ENCODE assay signal across 20 cellular contexts in genomic region chr20:45060341-45060740, GRCh38. TPM values are rescaled to one million over a fixed set of nuclear protein-coding genes. Genes with fewer than 3 reads are reported as not detected.
DNase-seq lines count a peak whose midpoint lies in the region; ATAC-seq and TF ChIP-seq lines count a peak whose summit lies in the region.
"Had no signal": no experiment of that assay in that cellular context is flagged by ENCODE, and none has a peak within 500 bp of the region (broad histone marks: within the 10 kb centered on the region; RNA-seq: fewer than 3 reads in every experiment).

No MANE protein-coding gene starts in this region.

- peak overlapping the region; percentile 32 for H3K27ac Mint-ChIP-seq in activated CD4-positive, alpha-beta T cell treated with anti-CD3 and anti-CD28 coated beads, Interleukin-2, amount 10 ng/mL, durations not matched to agents 24 days and 14 days

- no peak overlapping the region for H3K4me2 ChIP-seq in SK-N-SH
- peak overlapping the region; percentile 53 for H3K4me2 ChIP-seq in skeletal muscle satellite cell (ENCODE audit: low read length)

- H3F3A ChIP-seq in SK-N-SH (replicated peaks; ENCODE audit: insufficient read depth): peaks cover 17% of the 10 kb centered on the region

- 86% methylated on average over 4 of the region's 4 CpGs for WGBS in SK-N-SH (ENCODE audit: low lambda C conversion rate)
- 88% methylated on average over 4 of the region's 4 CpGs for WGBS in prostate gland

- intact Hi-C loops in activated CD4-positive, alpha-beta T cell treated with anti-CD3 and anti-CD28 coated beads, Interleukin-2, amount 10 ng/mL, durations not matched to agents 24 days and 14 days (cut with micrococcal nuclease): no loop called here
- intact Hi-C loops in prostate gland (cut with DNase I): no loop called here

- H3K79me2 ChIP-seq in SK-N-SH (ENCODE audit: insufficient read depth): peaks cover 15% of the 10 kb centered on the region; the same call in 1 of the 2 replicates

- H3K4me1 ChIP-seq in SK-N-SH (ENCODE audit: control insufficient read depth in 1 of 2, insufficient read depth in 2 of 2, low read depth in 1 of 2, low read length in 1 of 2) (peaks cover 0 to 14% of the 10 kb centered on the region in 2 experiments; a peak in 2 of 4 replicates), skeletal muscle satellite cell (ENCODE audit: control insufficient read depth, insufficient read depth, low read length) (peaks cover 39% of the 10 kb centered on the region), prostate gland (replicated peaks) (no peaks in the 10 kb centered on the region)
- H3K4me1 ChIP-seq: Peyer's patch had no signal

- H3K4me3 Mint-ChIP-seq in activated CD4-positive, alpha-beta T cell treated with anti-CD3 and anti-CD28 coated beads, Interleukin-2, amount 10 ng/mL, durations not matched to agents 24 days and 14 days: no peak overlapping the region

- H3K27me3 ChIP-seq in SK-N-SH (ENCODE audit: insufficient read depth) (no peaks in the 10 kb centered on the region), skeletal muscle satellite cell (ENCODE audit: control insufficient read depth, insufficient read depth, low read length) (no peaks in the 10 kb centered on the region), prostate gland (replicated peaks; ENCODE audit: insufficient read depth) (no peaks in the 10 kb centered on the region)
- H3K27me3 ChIP-seq: heart left ventricle, Peyer's patch had no signal

- H3K4me3 ChIP-seq in SK-N-SH (ENCODE audit: low read depth in 2 of 2, low read length in 1 of 2) (no peak overlapping the region), skeletal muscle satellite cell (ENCODE audit: low read length) (peak overlapping the region; percentile 18), prostate gland (no peak overlapping the region)
- H3K4me3 ChIP-seq: heart left ventricle, Peyer's patch had no signal

- POLR2A ChIA-PET in SK-N-SH (lab: Yijun Ruan, JAX): interaction anchor here (0.9 kb wide), 1 partner anchor 15 kb away, joined by 3 read pairs; no protein-coding TSS in a partner anchor

- no peak for TF ChIP-seq POLR2A in prostate gland (IDR thresholded peaks at IDR 0.05)

- H4K20me1 ChIP-seq in SK-N-SH (ENCODE audit: insufficient read depth): no peaks in the 10 kb centered on the region

- no peak for DNase-seq in activated CD4-positive, alpha-beta T cell treated with anti-CD3 and anti-CD28 coated beads, Interleukin-2, amount 10 ng/mL, durations not matched to agents 24 days and 14 days
- DNase-seq in activated CD4-positive, alpha-beta T cell treated with anti-CD3 and anti-CD28 coated beads for 48 hours: no peak
- DNase-seq in SK-N-SH (no peak), globus pallidus (ENCODE audit: low spot score) (peak; percentile 43), prostate gland (ENCODE audit: low spot score) (no peak)
- no peak for DNase-seq in activated effector memory CD4-positive, alpha-beta T cell treated with anti-CD3 and anti-CD28 coated beads, Interleukin-2, amount 50 U/mL, for 16 hours
- DNase-seq: activated CD4-positive, CD25-positive, alpha-beta regulatory T cell treated with anti-CD3 and anti-CD28 coated beads, Interleukin-2, amount 50 U/mL, for 72 hours; activated T-cell treated with anti-CD3 and anti-CD28 coated beads for 4 hours; amygdala; cortex of kidney; erythroblast; heart left ventricle; Kasumi-1; kidney glomerular epithelial cell; Peyer's patch had no signal

- H3K36me3 ChIP-seq in SK-N-SH (replicated peaks in 1 of 2; ENCODE audit: control insufficient read depth in 1 of 2, insufficient read depth in 2 of 2, low read length in 1 of 2) (peaks cover 5 to 8% of the 10 kb centered on the region in 2 experiments), skeletal muscle satellite cell (ENCODE audit: insufficient read depth, low read length) (peaks cover 4% of the 10 kb centered on the region), prostate gland (no peaks in the 10 kb centered on the region)

- peaks cover 35% of the 10 kb centered on the region for H3K4me1 Mint-ChIP-seq in activated CD4-positive, alpha-beta T cell treated with anti-CD3 and anti-CD28 coated beads, Interleukin-2, amount 10 ng/mL, durations not matched to agents 24 days and 14 days

- peaks cover 44% of the 10 kb centered on the region for H3K36me3 Mint-ChIP-seq in activated CD4-positive, alpha-beta T cell treated with anti-CD3 and anti-CD28 coated beads, Interleukin-2, amount 10 ng/mL, durations not matched to agents 24 days and 14 days (ENCODE audit: low read depth)

- H3K9me3 Mint-ChIP-seq in activated CD4-positive, alpha-beta T cell treated with anti-CD3 and anti-CD28 coated beads, Interleukin-2, amount 10 ng/mL, durations not matched to agents 24 days and 14 days: no peaks in the 10 kb centered on the region

- CTCF ChIA-PET in SK-N-SH (lab: Yijun Ruan, JAX): interaction anchor here (0.6 to 1.5 kb wide), 5 partner anchors 13 to 230 kb away, joined by 3 to 8 read pairs (median 5); no protein-coding TSS in a partner anchor

- H3K9me2 ChIP-seq in SK-N-SH: no peaks in the 10 kb centered on the region

- no peak for TF ChIP-seq RAD21 in SK-N-SH (IDR thresholded peaks at IDR 0.05; ENCODE audit: low read length)

- H3K27ac ChIP-seq in SK-N-SH (ENCODE audit: low read depth in 2 of 2, low read length in 1 of 2): peak overlapping the region in 1 of 2 experiments; percentile 66; a peak in 2 of 4 replicates
- no peak overlapping the region for H3K27ac ChIP-seq in prostate gland
- H3K27ac ChIP-seq: heart left ventricle, Peyer's patch had no signal

- no peak overlapping the region for H2AFZ ChIP-seq in SK-N-SH (ENCODE audit: low read depth)

- H3K9ac ChIP-seq in SK-N-SH (0 out of 2 replicates have a peak overlapping the region, but pooled peaks have one; percentile 10), skeletal muscle satellite cell (ENCODE audit: low read depth, low read length) (no peak overlapping the region)

- TF ChIP-seq CTCF in SK-N-SH (IDR thresholded peaks at IDR 0.05): no peak
- no peak for TF ChIP-seq CTCF in prostate gland (IDR thresholded peaks at IDR 0.05)

- ATAC-seq in HG03175 (IDR thresholded peaks at IDR 0.05; ENCODE audit: unreplicated experiment): no peak
- ATAC-seq: heart left ventricle had no signal

- no peaks in the 10 kb centered on the region for H3K9me3 ChIP-seq in SK-N-SH
- H3K9me3 ChIP-seq in skeletal muscle satellite cell (replicated peaks; ENCODE audit: low read length): no peaks in the 10 kb centered on the region
- no peaks in the 10 kb centered on the region for H3K9me3 ChIP-seq in prostate gland
- H3K9me3 ChIP-seq: heart left ventricle, Peyer's patch had no signal

- no peak for TF ChIP-seq EP300 in SK-N-SH (IDR thresholded peaks at IDR 0.05; ENCODE audit: borderline replicate concordance in 1 of 2, low read depth in 1 of 2, low read length in 1 of 2)

- no peaks in the 10 kb centered on the region for H3K27me3 Mint-ChIP-seq in activated CD4-positive, alpha-beta T cell treated with anti-CD3 and anti-CD28 coated beads, Interleukin-2, amount 10 ng/mL, durations not matched to agents 24 days and 14 days

TF ChIP-seq in SK-N-SH, 30 proteins besides CTCF, POLR2A, EP300 and RAD21:
- TF ChIP-seq GATA2 (CRISPR knock-in tag; IDR thresholded peaks at IDR 0.05) (no peak), NFIC (IDR thresholded peaks at IDR 0.05; ENCODE audit: borderline replicate concordance) (no peak), FOXM1 (IDR thresholded peaks at IDR 0.05; ENCODE audit: low read depth) (no peak), SMC3 (IDR thresholded peaks at IDR 0.05; ENCODE audit: low read depth, low read length) (no peak), NRF1 (IDR thresholded peaks at IDR 0.05; ENCODE audit: low read depth, low read length) (no peak), CHD2 (IDR thresholded peaks at IDR 0.05; ENCODE audit: low read length, partially characterized antibody) (no peak), USF2 (IDR thresholded peaks at IDR 0.05; ENCODE audit: borderline replicate concordance, low read depth, low read length) (no peak)

RNA-seq across cellular contexts. Expression of gene KCNS1, which starts 40.6 kb away (rescaled TPM):
- total RNA-seq in activated CD4-positive, alpha-beta T cell treated with anti-CD3 and anti-CD28 coated beads, Interleukin-2, amount 10 ng/mL, durations not matched to agents 24 days and 14 days: 0.30 and 0.47 TPM in 2 replicates
- polyA plus RNA-seq in SK-N-SH (2012; rRNA removed): 0.07 and 0.13 TPM in 2 replicates
- polyA plus RNA-seq in SK-N-SH (2012; cell fraction: cytosol; rRNA removed): 0.06 and 0.08 TPM in 2 replicates
- polyA plus RNA-seq in SK-N-SH (2012; cell fraction: nucleus; rRNA removed): 0.10 and 0.16 TPM in 2 replicates
- under 0.01 and 0.22 TPM in 2 replicates for total RNA-seq in skeletal muscle satellite cell (2012; rRNA removed)
- 1 to 10 TPM in 1 of 2 donors, under 1 TPM in 1; 0.09 to 4.7 TPM for total RNA-seq in prostate gland
- total RNA-seq: A673 had no signal

RNA-seq across cellular contexts. Expression of gene WFDC5, which starts 54.6 kb away (rescaled TPM):
- not detected in 2 replicates for total RNA-seq in activated CD4-positive, alpha-beta T cell treated with anti-CD3 and anti-CD28 coated beads, Interleukin-2, amount 10 ng/mL, durations not matched to agents 24 days and 14 days
- 0.08 and 0.11 TPM in 2 replicates for polyA plus RNA-seq in SK-N-SH (2012; rRNA removed)
- 0.04 TPM in 2 replicates for polyA plus RNA-seq in SK-N-SH (2012; cell fraction: cytosol; rRNA removed)
- polyA plus RNA-seq in SK-N-SH (2012; cell fraction: nucleus; rRNA removed): 0.10 and 0.21 TPM in 2 replicates
- not detected in 2 replicates for total RNA-seq in skeletal muscle satellite cell (2012; rRNA removed)
- total RNA-seq in prostate gland: 1 to 10 TPM; 1.0 to 2.3 TPM
- total RNA-seq: A673; heart left ventricle; mucosa of gallbladder; Peyer's patch; T-helper 1 cell treated with Interleukin-12 subunit alpha and Interleukin-12 subunit beta and Interleukin-4 antibody, amounts not matched to agents 30 ng/mL and 1 ng/mL, for 36 hours had no signal
- polyA plus RNA-seq: heart left ventricle had no signal
